15 cellular contexts compared by ENCODE assay signal in the genomic region with DNA sequence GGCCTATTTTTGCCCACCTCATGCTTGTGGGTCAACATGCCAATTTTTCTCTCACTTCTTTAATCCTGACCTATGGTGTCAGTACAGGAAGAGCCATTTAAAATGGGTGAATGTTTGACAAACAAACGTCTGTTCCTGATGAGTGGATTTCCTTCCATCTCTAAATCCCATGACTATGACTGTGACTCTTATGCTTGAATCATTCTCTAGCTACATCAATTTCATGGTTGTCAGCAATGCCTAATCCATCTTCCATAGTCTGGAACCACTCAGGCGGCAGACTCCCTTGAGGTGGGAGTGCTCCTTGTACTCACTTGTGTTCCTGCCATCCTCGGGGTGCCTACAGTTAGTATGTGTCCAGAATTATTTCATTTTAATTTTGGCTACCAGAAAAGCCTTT.
DNase-seq lines count a peak whose midpoint lies in the region; ATAC-seq and TF ChIP-seq lines count a peak whose summit lies in the region.
"Had no signal": no experiment of that assay in that cellular context is flagged by ENCODE, and none has a peak within 500 bp of the region (broad histone marks: within the 10 kb centered on the region; RNA-seq: fewer than 3 reads in every experiment).

No MANE protein-coding gene starts in this region.

- intact Hi-C loops in posterior cingulate gyrus (cut with DNase I), result no loop called here
- intact Hi-C loops in left colon (cut with DNase I, micrococcal nuclease), result no loop called here

- no peak overlapping the region for H3K4me3 Mint-ChIP-seq in T-helper 17 cell
- H3K4me3 Mint-ChIP-seq: CD8-positive, alpha-beta memory T cell; memory B cell; T-helper 1 cell treated with Interleukin-12 subunit alpha and Interleukin-12 subunit beta and Interleukin-4 antibody, amounts not matched to agents 30 μg/mL and 1 μg/mL, for 36 hours had no signal

- H3K4me3 ChIP-seq in epithelial cell of esophagus (ENCODE audit: low read length) (no peak overlapping the region), osteoblast (ENCODE audit: insufficient read depth, low read length) (no peak overlapping the region)

- peak overlapping the region; percentile 5 for H3K27ac ChIP-seq in osteoblast (ENCODE audit: low read depth, low read length)

- DNase-seq in ELR (ENCODE audit: low read depth) (peak; percentile 78), NCI-H446 treated with DMSO at 0.1 percent for 48 hours (lab: John Stamatoyannopoulos, UW) (peak; percentile 31), epithelial cell of esophagus (ENCODE audit: low read depth) (peak; percentile 18), osteoblast (ENCODE audit: insufficient read length, low spot score, missing footprints) (no peak), T-helper 17 cell (no peak), posterior cingulate gyrus (no peak), left colon (no peak)
- DNase-seq: CD8-positive, alpha-beta memory T cell; hippocampal formation; NCI-H1092; NCI-H510A treated with DMSO at 0.1 percent for 48 hours had no signal

- H3K4me2 ChIP-seq in osteoblast (ENCODE audit: insufficient read depth, low read length), result no peak overlapping the region

- no peaks in the 10 kb centered on the region for H3K79me2 ChIP-seq in osteoblast (ENCODE audit: insufficient read depth, low read length)

- no peaks in the 10 kb centered on the region for H3K27me3 ChIP-seq in osteoblast (ENCODE audit: insufficient read depth, low read length)

- no peak overlapping the region for H2AFZ ChIP-seq in osteoblast (ENCODE audit: low read length)

- H3K27me3 Mint-ChIP-seq in T-helper 17 cell, result no peaks in the 10 kb centered on the region

- no peaks in the 10 kb centered on the region for H3K4me1 ChIP-seq in osteoblast (ENCODE audit: insufficient read depth, low read length)

- no peaks in the 10 kb centered on the region for H3K36me3 ChIP-seq in osteoblast (ENCODE audit: insufficient read depth, low read length)

- ATAC-seq in T-helper 17 cell (no peak), GM18502 (IDR thresholded peaks at IDR 0.05; ENCODE audit: poor library complexity, unreplicated experiment) (no peak), left colon (no peak)
- ATAC-seq: Panc1 had no signal

- no peaks in the 10 kb centered on the region for H4K20me1 ChIP-seq in osteoblast (ENCODE audit: insufficient read depth, low read length)

- H3K27ac Mint-ChIP-seq in T-helper 17 cell, result no peak overlapping the region
- H3K27ac Mint-ChIP-seq: CD8-positive, alpha-beta memory T cell; memory B cell; T-helper 1 cell treated with Interleukin-12 subunit alpha and Interleukin-12 subunit beta and Interleukin-4 antibody, amounts not matched to agents 30 μg/mL and 1 μg/mL, for 36 hours had no signal

- H3K36me3 Mint-ChIP-seq in T-helper 17 cell (ENCODE audit: low read depth), result peaks cover 2% of the 10 kb centered on the region
- H3K36me3 Mint-ChIP-seq: memory B cell had no signal

- no peaks in the 10 kb centered on the region for H3K9me3 ChIP-seq in osteoblast (ENCODE audit: low read depth, low read length)
- H3K9me3 ChIP-seq in T-helper 17 cell (ENCODE audit: control insufficient read depth, low read length, poor library complexity, severe bottlenecking), result no peaks in the 10 kb centered on the region

- H3K4me1 Mint-ChIP-seq in T-helper 17 cell, result peaks cover 14% of the 10 kb centered on the region

- TF ChIP-seq CTCF in epithelial cell of esophagus (IDR thresholded peaks at IDR 0.05; ENCODE audit: insufficient read depth, low read depth, low read length, missing control alignments), result no peak
- no peak for TF ChIP-seq CTCF in osteoblast (IDR thresholded peaks at IDR 0.05; ENCODE audit: extremely low read depth, low read depth, low read length)

Comparison
In these comparisons a context has a peak if more than half of its experiments do, and no peak if none do; other contexts are left out.
1. DNase-seq: peak in ELR (single experiment), NCI-H446 treated with DMSO at 0.1 percent for 48 hours (single experiment) and epithelial cell of esophagus (single experiment); none in osteoblast (single experiment), T-helper 17 cell (0 of 3), posterior cingulate gyrus (0 of 10) and left colon (0 of 2).